In genomic region chr14:91509083-91509877, GRCh38 we compare ENCODE assay signal across 1 cellular context.
TF ChIP-seq lines count a peak whose summit lies in the region.

No MANE protein-coding gene starts in this region.

TF ChIP-seq in HepG2, 621 proteins besides CTCF, POLR2A, EP300 and RAD21 (continued from another document and continues in another):
- TF ChIP-seq THAP8 (CRISPR knock-in tag; IDR thresholded peaks at IDR 0.05; ENCODE audit: borderline replicate concordance) (no peak), EEA1 (CRISPR knock-in tag; IDR thresholded peaks at IDR 0.05; ENCODE audit: borderline replicate concordance) (no peak), KDM2A (CRISPR knock-in tag; IDR thresholded peaks at IDR 0.05; ENCODE audit: borderline replicate concordance, low read depth) (no peak; the same call in 1 of the 2 replicates), HDAC6 (IDR thresholded peaks at IDR 0.05; ENCODE audit: low read depth, low read length) (no peak), GFI1 (CRISPR knock-in tag; IDR thresholded peaks at IDR 0.05; ENCODE audit: borderline replicate concordance) (0 out of 2 replicates have a peak, but pooled peaks have one; percentile 37), IKZF4 (CRISPR knock-in tag; IDR thresholded peaks at IDR 0.05; ENCODE audit: borderline replicate concordance, low read depth, not compliant biosample characterization) (no peak), GTF2F1 (IDR thresholded peaks at IDR 0.05; ENCODE audit: low read length) (no peak), IRX3 (CRISPR knock-in tag; IDR thresholded peaks at IDR 0.05; ENCODE audit: borderline replicate concordance, low read depth) (no peak), PCBP2 (optimal IDR thresholded peaks at IDR 0.05; ENCODE audit: low read depth, low read length, poor library complexity, severe bottlenecking) (no peak), PHF21A (CRISPR knock-in tag; IDR thresholded peaks at IDR 0.05) (no peak; the same call in 1 of the 2 replicates), ZNF326 (CRISPR knock-in tag; IDR thresholded peaks at IDR 0.05; ENCODE audit: borderline replicate concordance) (no peak), ZNF674 (CRISPR knock-in tag; IDR thresholded peaks at IDR 0.05; ENCODE audit: low read depth) (no peak), HOMEZ (CRISPR knock-in tag; IDR thresholded peaks at IDR 0.05; ENCODE audit: low read depth) (0 out of 2 replicates have a peak, but pooled peaks have one; percentile 25), TP53 (CRISPR knock-in tag; conservative IDR thresholded peaks at IDR 0.05) (peak; percentile 54; the same call in 1 of the 2 replicates), ARHGAP35 (CRISPR knock-in tag; IDR thresholded peaks at IDR 0.05; ENCODE audit: borderline replicate concordance) (no peak), KMT2B (CRISPR knock-in tag; IDR thresholded peaks at IDR 0.05) (0 out of 2 replicates have a peak, but pooled peaks have one; percentile 51), RFX3 (CRISPR knock-in tag; IDR thresholded peaks at IDR 0.05) (no peak), ZNF639 (CRISPR knock-in tag; conservative IDR thresholded peaks at IDR 0.05) (no peak), KLF11 (CRISPR knock-in tag; IDR thresholded peaks at IDR 0.05) (no peak), ISX (CRISPR knock-in tag; conservative IDR thresholded peaks at IDR 0.05) (no peak), TRAFD1 (CRISPR knock-in tag; IDR thresholded peaks at IDR 0.05; ENCODE audit: borderline replicate concordance) (no peak), STAT6 (CRISPR knock-in tag; IDR thresholded peaks at IDR 0.05; ENCODE audit: borderline replicate concordance) (no peak), PATZ1 (CRISPR knock-in tag; IDR thresholded peaks at IDR 0.05) (peak; percentile 20; the same call in 1 of the 2 replicates), U2AF1 (optimal IDR thresholded peaks at IDR 0.05; ENCODE audit: low read depth, low read length) (no peak), KAT2B (IDR thresholded peaks at IDR 0.05; ENCODE audit: borderline replicate concordance, low read depth, low read length) (no peak), HHEX (CRISPR knock-in tag; IDR thresholded peaks at IDR 0.05) (no peak), FOXJ3 (CRISPR knock-in tag; IDR thresholded peaks at IDR 0.05; ENCODE audit: borderline replicate concordance) (peak; percentile 18; the same call in 1 of the 2 replicates), ZNF350 (CRISPR knock-in tag; IDR thresholded peaks at IDR 0.05; ENCODE audit: borderline replicate concordance, low read depth) (no peak), GPBP1L1 (CRISPR knock-in tag; IDR thresholded peaks at IDR 0.05) (no peak), ZNF382 (CRISPR knock-in tag; IDR thresholded peaks at IDR 0.05; ENCODE audit: borderline replicate concordance) (no peak), SMAD1 (CRISPR knock-in tag; IDR thresholded peaks at IDR 0.05; ENCODE audit: borderline replicate concordance, low read depth) (no peak), ZNF652 (CRISPR knock-in tag; IDR thresholded peaks at IDR 0.05; ENCODE audit: borderline replicate concordance, low read depth) (peak; percentile 19; the same call in 1 of the 2 replicates), ZNF577 (CRISPR knock-in tag; IDR thresholded peaks at IDR 0.05; ENCODE audit: borderline replicate concordance, low read depth) (no peak), RXRA (CRISPR knock-in tag; IDR thresholded peaks at IDR 0.05) (peak; percentile 27; the same call in 1 of the 2 replicates), ZNF816 (CRISPR knock-in tag; IDR thresholded peaks at IDR 0.05; ENCODE audit: borderline replicate concordance) (no peak), SMYD3 (CRISPR knock-in tag; IDR thresholded peaks at IDR 0.05) (no peak), ZNF44 (CRISPR knock-in tag; IDR thresholded peaks at IDR 0.05) (no peak), MLX (CRISPR knock-in tag; IDR thresholded peaks at IDR 0.05) (no peak), HNRNPL (IDR thresholded peaks at IDR 0.05; ENCODE audit: low read depth, low read length) (peak; percentile 51; the same call in 1 of the 2 replicates), HOXA3 (CRISPR knock-in tag; IDR thresholded peaks at IDR 0.05) (peak; percentile 15)
- TF ChIP-seq, protein P1, sequence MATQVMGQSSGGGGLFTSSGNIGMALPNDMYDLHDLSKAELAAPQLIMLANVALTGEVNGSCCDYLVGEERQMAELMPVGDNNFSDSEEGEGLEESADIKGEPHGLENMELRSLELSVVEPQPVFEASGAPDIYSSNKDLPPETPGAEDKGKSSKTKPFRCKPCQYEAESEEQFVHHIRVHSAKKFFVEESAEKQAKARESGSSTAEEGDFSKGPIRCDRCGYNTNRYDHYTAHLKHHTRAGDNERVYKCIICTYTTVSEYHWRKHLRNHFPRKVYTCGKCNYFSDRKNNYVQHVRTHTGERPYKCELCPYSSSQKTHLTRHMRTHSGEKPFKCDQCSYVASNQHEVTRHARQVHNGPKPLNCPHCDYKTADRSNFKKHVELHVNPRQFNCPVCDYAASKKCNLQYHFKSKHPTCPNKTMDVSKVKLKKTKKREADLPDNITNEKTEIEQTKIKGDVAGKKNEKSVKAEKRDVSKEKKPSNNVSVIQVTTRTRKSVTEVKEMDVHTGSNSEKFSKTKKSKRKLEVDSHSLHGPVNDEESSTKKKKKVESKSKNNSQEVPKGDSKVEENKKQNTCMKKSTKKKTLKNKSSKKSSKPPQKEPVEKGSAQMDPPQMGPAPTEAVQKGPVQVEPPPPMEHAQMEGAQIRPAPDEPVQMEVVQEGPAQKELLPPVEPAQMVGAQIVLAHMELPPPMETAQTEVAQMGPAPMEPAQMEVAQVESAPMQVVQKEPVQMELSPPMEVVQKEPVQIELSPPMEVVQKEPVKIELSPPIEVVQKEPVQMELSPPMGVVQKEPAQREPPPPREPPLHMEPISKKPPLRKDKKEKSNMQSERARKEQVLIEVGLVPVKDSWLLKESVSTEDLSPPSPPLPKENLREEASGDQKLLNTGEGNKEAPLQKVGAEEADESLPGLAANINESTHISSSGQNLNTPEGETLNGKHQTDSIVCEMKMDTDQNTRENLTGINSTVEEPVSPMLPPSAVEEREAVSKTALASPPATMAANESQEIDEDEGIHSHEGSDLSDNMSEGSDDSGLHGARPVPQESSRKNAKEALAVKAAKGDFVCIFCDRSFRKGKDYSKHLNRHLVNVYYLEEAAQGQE (IDR thresholded peaks at IDR 0.05; ENCODE audit: borderline replicate concordance in 1 of 2, low read depth in 1 of 2, low read length in 2 of 2) = no peak
- TF ChIP-seq, protein P2, sequence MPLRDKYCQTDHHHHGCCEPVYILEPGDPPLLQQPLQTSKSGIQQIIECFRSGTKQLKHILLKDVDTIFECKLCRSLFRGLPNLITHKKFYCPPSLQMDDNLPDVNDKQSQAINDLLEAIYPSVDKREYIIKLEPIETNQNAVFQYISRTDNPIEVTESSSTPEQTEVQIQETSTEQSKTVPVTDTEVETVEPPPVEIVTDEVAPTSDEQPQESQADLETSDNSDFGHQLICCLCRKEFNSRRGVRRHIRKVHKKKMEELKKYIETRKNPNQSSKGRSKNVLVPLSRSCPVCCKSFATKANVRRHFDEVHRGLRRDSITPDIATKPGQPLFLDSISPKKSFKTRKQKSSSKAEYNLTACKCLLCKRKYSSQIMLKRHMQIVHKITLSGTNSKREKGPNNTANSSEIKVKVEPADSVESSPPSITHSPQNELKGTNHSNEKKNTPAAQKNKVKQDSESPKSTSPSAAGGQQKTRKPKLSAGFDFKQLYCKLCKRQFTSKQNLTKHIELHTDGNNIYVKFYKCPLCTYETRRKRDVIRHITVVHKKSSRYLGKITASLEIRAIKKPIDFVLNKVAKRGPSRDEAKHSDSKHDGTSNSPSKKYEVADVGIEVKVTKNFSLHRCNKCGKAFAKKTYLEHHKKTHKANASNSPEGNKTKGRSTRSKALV (CRISPR knock-in tag; IDR thresholded peaks at IDR 0.05) = no peak
- TF ChIP-seq, protein P3, sequence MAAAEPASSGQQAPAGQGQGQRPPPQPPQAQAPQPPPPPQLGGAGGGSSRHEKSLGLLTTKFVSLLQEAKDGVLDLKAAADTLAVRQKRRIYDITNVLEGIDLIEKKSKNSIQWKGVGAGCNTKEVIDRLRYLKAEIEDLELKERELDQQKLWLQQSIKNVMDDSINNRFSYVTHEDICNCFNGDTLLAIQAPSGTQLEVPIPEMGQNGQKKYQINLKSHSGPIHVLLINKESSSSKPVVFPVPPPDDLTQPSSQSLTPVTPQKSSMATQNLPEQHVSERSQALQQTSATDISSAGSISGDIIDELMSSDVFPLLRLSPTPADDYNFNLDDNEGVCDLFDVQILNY (CRISPR knock-in tag; conservative IDR thresholded peaks at IDR 0.05) = no peak
